ENCODE assay signal across 8 cellular contexts in the genomic region with DNA sequence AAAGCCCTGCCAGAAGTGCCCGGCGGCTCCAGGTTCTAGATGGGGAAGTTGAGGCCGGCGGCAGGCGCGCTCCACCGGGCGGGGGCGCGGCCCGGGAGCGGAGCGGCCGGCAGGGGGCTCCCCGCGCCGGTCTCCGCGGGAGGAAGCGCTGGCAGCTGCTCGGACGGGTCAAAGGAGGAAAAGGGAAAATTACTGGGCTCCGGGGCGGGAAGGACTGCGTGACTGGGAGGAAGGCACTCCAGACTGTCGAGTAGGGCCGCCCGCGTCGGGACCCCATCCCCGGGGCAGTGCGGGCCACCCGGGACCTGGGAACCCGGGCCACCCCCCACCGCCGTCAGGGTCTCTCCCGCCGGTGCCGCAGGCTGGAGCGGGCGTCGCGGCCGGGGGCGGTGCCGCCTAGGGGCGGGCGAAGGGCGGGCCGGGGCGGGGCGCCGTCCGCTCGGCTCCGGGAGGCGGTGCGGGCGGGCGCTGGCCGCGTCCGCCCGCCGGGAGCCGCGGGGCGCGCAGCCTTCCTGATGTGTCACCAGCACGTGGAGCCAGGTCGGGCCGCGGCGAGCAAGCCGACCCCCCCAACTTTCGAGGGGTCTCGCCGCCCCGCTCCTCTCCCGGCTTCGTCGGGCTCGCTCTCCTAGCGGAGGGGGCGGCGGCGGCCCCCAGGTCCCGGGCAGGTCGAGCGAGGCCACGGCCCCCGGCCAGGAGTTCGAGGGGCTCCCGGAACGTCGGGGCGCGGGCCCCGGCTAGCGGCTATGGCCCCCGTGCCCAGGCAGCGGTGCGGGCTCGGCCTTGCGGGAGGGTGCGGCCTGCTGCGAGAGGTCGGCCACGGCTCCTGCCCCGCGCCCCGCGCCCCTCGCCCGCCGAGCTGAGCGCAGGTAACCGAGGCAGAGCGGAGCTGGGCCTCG.
DNase-seq lines count a peak whose midpoint lies in the region; ATAC-seq and TF ChIP-seq lines count a peak whose summit lies in the region.

No MANE protein-coding gene starts in this region.

- H3K4me3 ChIP-seq in HEK293 (ENCODE audit: low read depth, low read length) (peak overlapping the region; percentile 52), coronary artery (peak overlapping the region; percentile 85)

- H3K4me3 Mint-ChIP-seq in activated CD4-positive, alpha-beta T cell treated with anti-CD3 and anti-CD28 coated beads, Interleukin-2, amount 10 ng/mL, durations not matched to agents 24 days and 14 days = peak overlapping the region; percentile 73

- no peaks in the 10 kb centered on the region for H3K9me3 ChIP-seq in HEK293 (ENCODE audit: control insufficient read depth, insufficient read depth, low read depth, low read length)

- H3K27ac ChIP-seq in HEK293 (ENCODE audit: extremely low read depth, low read depth, low read length) (peak overlapping the region; percentile 57; the same call in 1 of the 2 replicates), coronary artery (peak overlapping the region; percentile 96 to 97)

- no peaks in the 10 kb centered on the region for H3K9me3 Mint-ChIP-seq in activated CD4-positive, alpha-beta T cell treated with anti-CD3 and anti-CD28 coated beads, Interleukin-2, amount 10 ng/mL, durations not matched to agents 24 days and 14 days

- TF ChIP-seq CTCF in HEK293 (tag by site-specific recombination; IDR thresholded peaks at IDR 0.05) (peak; percentile 54), coronary artery (IDR thresholded peaks at IDR 0.05) (peak; percentile 83)

- no peak for ATAC-seq in HG02981 (IDR thresholded peaks at IDR 0.05; ENCODE audit: unreplicated experiment)

- no peaks in the 10 kb centered on the region for H3K36me3 ChIP-seq in HEK293 (ENCODE audit: control insufficient read depth in 2 of 2, insufficient read depth in 1 of 2, low read length in 2 of 2)

- intact Hi-C loops in activated CD4-positive, alpha-beta T cell treated with anti-CD3 and anti-CD28 coated beads, Interleukin-2, amount 10 ng/mL, durations not matched to agents 24 days and 14 days (cut with micrococcal nuclease) = loop anchor here (1.0 to 10.0 kb wide), 3 partner anchors 9 to 346 kb away; a partner anchor contains a TSS

- POLR2A ChIA-PET in HEK293 (lab: Yijun Ruan, JAX) = interaction anchor here (1.3 kb wide), 1 partner anchor 10 kb away, joined by 3 read pairs; no protein-coding TSS in a partner anchor

- no peak overlapping the region for H3K27ac Mint-ChIP-seq in activated CD4-positive, alpha-beta T cell treated with anti-CD3 and anti-CD28 coated beads, Interleukin-2, amount 10 ng/mL, durations not matched to agents 24 days and 14 days

- H3K27me3 Mint-ChIP-seq in activated CD4-positive, alpha-beta T cell treated with anti-CD3 and anti-CD28 coated beads, Interleukin-2, amount 10 ng/mL, durations not matched to agents 24 days and 14 days = peaks cover 25% of the 10 kb centered on the region

- CTCF ChIA-PET in HEK293 (lab: Yijun Ruan, JAX) = interaction anchor here (0.5 to 5.3 kb wide), 15 partner anchors 20 to 311 kb away, joined by 3 to 52 read pairs (median 3); no protein-coding TSS in a partner anchor

- DNase-seq in DMS53 (lab: John Stamatoyannopoulos, UW) = peak; percentile 88
- peak; percentile 48 for DNase-seq in NCI-H2227 treated with DMSO at 0.1 percent for 48 hours (lab: John Stamatoyannopoulos, UW)
- DNase-seq in activated CD4-positive, alpha-beta T cell treated with anti-CD3 and anti-CD28 coated beads, Interleukin-2, amount 10 ng/mL, durations not matched to agents 24 days and 14 days = peak; percentile 86
- peak; percentile 91 for DNase-seq in coronary artery (ENCODE audit: low spot score)
- DNase-seq in left kidney (ENCODE audit: low read depth, low spot score) = peak; percentile 89
- DNase-seq in stimulated activated CD4-positive, alpha-beta T cell treated with anti-CD3 and anti-CD28 coated beads, Interleukin-1b, Interleukin-23, amount 100 ng/mL, for 4 hours (ENCODE audit: low read depth in 2 of 2) = peak; percentile 43 to 63

- peaks cover 18% of the 10 kb centered on the region for H3K4me1 Mint-ChIP-seq in activated CD4-positive, alpha-beta T cell treated with anti-CD3 and anti-CD28 coated beads, Interleukin-2, amount 10 ng/mL, durations not matched to agents 24 days and 14 days

- H3K36me3 Mint-ChIP-seq in activated CD4-positive, alpha-beta T cell treated with anti-CD3 and anti-CD28 coated beads, Interleukin-2, amount 10 ng/mL, durations not matched to agents 24 days and 14 days (ENCODE audit: low read depth) = no peaks in the 10 kb centered on the region

- peaks cover 13% of the 10 kb centered on the region for H3K4me1 ChIP-seq in HEK293 (ENCODE audit: control insufficient read depth, insufficient read depth, low read length)

TF ChIP-seq in HEK293, 187 proteins besides CTCF, POLR2A, EP300 and RAD21 (continues in another document):
- peak; percentile 49; the same call in 1 of the 2 replicates for TF ChIP-seq KLF9 (tag by site-specific recombination; IDR thresholded peaks at IDR 0.05; ENCODE audit: low read depth)
- peak; percentile 40; the same call in 1 of the 2 replicates for TF ChIP-seq ZSCAN30 (tag by site-specific recombination; IDR thresholded peaks at IDR 0.05)
- TF ChIP-seq ZNF677 (tag by site-specific recombination; IDR thresholded peaks at IDR 0.05) = 0 out of 2 replicates have a peak, but pooled peaks have one; percentile 9
- no peak for TF ChIP-seq ZNF571 (tag by site-specific recombination; IDR thresholded peaks at IDR 0.05)
- TF ChIP-seq ZNF501 (tag by site-specific recombination; IDR thresholded peaks at IDR 0.05) = no peak
- peak; percentile 44 for TF ChIP-seq ZNF660 (tag by site-specific recombination; IDR thresholded peaks at IDR 0.05)
- no peak for TF ChIP-seq ZBTB7A (tag by site-specific recombination; IDR thresholded peaks at IDR 0.05; ENCODE audit: low read depth)
- TF ChIP-seq, protein P1, sequence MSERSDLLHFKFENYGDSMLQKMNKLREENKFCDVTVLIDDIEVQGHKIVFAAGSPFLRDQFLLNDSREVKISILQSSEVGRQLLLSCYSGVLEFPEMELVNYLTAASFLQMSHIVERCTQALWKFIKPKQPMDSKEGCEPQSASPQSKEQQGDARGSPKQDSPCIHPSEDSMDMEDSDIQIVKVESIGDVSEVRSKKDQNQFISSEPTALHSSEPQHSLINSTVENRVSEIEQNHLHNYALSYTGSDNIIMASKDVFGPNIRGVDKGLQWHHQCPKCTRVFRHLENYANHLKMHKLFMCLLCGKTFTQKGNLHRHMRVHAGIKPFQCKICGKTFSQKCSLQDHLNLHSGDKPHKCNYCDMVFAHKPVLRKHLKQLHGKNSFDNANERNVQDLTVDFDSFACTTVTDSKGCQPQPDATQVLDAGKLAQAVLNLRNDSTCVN (tag by site-specific recombination; optimal IDR thresholded peaks at IDR 0.05) = peak; percentile 64
- TF ChIP-seq ZNF121 (tag by site-specific recombination; IDR thresholded peaks at IDR 0.05) = no peak
- no peak for TF ChIP-seq ZNF560 (tag by site-specific recombination; IDR thresholded peaks at IDR 0.05; ENCODE audit: borderline replicate concordance)
- no peak for TF ChIP-seq ZNF2 (tag by site-specific recombination; IDR thresholded peaks at IDR 0.05)
- peak; percentile 22; the same call in 1 of the 2 replicates for TF ChIP-seq ZNF184 (tag by site-specific recombination; IDR thresholded peaks at IDR 0.05)
- no peak for TF ChIP-seq RBAK (tag by site-specific recombination; IDR thresholded peaks at IDR 0.05)
- TF ChIP-seq, protein P2, sequence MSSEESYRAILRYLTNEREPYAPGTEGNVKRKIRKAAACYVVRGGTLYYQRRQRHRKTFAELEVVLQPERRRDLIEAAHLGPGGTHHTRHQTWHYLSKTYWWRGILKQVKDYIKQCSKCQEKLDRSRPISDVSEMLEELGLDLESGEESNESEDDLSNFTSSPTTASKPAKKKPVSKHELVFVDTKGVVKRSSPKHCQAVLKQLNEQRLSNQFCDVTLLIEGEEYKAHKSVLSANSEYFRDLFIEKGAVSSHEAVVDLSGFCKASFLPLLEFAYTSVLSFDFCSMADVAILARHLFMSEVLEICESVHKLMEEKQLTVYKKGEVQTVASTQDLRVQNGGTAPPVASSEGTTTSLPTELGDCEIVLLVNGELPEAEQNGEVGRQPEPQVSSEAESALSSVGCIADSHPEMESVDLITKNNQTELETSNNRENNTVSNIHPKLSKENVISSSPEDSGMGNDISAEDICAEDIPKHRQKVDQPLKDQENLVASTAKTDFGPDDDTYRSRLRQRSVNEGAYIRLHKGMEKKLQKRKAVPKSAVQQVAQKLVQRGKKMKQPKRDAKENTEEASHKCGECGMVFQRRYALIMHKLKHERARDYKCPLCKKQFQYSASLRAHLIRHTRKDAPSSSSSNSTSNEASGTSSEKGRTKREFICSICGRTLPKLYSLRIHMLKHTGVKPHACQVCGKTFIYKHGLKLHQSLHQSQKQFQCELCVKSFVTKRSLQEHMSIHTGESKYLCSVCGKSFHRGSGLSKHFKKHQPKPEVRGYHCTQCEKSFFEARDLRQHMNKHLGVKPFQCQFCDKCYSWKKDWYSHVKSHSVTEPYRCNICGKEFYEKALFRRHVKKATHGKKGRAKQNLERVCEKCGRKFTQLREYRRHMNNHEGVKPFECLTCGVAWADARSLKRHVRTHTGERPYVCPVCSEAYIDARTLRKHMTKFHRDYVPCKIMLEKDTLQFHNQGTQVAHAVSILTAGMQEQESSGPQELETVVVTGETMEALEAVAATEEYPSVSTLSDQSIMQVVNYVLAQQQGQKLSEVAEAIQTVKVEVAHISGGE (tag by site-specific recombination; conservative IDR thresholded peaks at IDR 0.05; ENCODE audit: low read depth) = 0 out of 2 replicates have a peak, but pooled peaks have one; percentile 11
- no peak for TF ChIP-seq ZNF621 (tag by site-specific recombination; IDR thresholded peaks at IDR 0.05)
- TF ChIP-seq ZFHX2 (tag by site-specific recombination; conservative IDR thresholded peaks at IDR 0.05) = peak; percentile 34; the same call in 1 of the 2 replicates
- TF ChIP-seq BCL11A (tag by site-specific recombination; IDR thresholded peaks at IDR 0.05; ENCODE audit: low read depth) = no peak
- no peak for TF ChIP-seq ZNF544 (tag by site-specific recombination; IDR thresholded peaks at IDR 0.05)
- TF ChIP-seq ZXDB (tag by site-specific recombination; IDR thresholded peaks at IDR 0.05) = no peak
- TF ChIP-seq ZNF248 (tag by site-specific recombination; IDR thresholded peaks at IDR 0.05) = no peak
- TF ChIP-seq ZNF16 (tag by site-specific recombination; IDR thresholded peaks at IDR 0.05; ENCODE audit: low read depth) = no peak
- TF ChIP-seq ZNF654 (tag by site-specific recombination; IDR thresholded peaks at IDR 0.05; ENCODE audit: low read depth) = peak; percentile 22; the same call in 1 of the 2 replicates
